In genomic region chr4:10960386-10960785, GRCh38 we compare ENCODE assay signal across 15 cellular contexts.
"Had no signal": no experiment of that assay in that cellular context is flagged by ENCODE, and none has a peak within 500 bp of the region (broad histone marks: within the 10 kb centered on the region; RNA-seq: fewer than 3 reads in every experiment).

No MANE protein-coding gene starts in this region.

- ATAC-seq: activated T-cell treated with anti-CD3 and anti-CD28 coated beads, Interleukin-2, amount 50 U/mL, for 4 hours; effector memory CD8-positive, alpha-beta T cell; natural killer cell treated with Interleukin-12 subunit alpha and Interleukin-12 subunit beta and Interleukin-15 and Interleukin-18, amount 100 ng/mL, for 72 hours; stimulated activated naive B cell treated with anti-CD40 and anti-IgM and Interleukin-4, amounts not matched to agents 10 μg/mL and 1 μg/mL and 100 μg/mL, for 72 hours had no signal

- DNase-seq: activated CD4-positive, alpha-beta T cell treated with anti-CD3 and anti-CD28 coated beads, Interleukin-2, amount 50 U/mL, for 48 hours; activated CD4-positive, CD25-positive, alpha-beta regulatory T cell treated with anti-CD3 and anti-CD28 coated beads, Interleukin-2, amount 50 U/mL, for 72 hours; activated effector memory CD4-positive, alpha-beta T cell treated with Interleukin-2 at 50 U/mL for 16 hours; activated naive CD4-positive, alpha-beta T cell treated with anti-CD3 and anti-CD28 coated beads, Interleukin-2, amount 50 U/mL, for 16 hours; activated T-cell treated with anti-CD3 and anti-CD28 coated beads, Interleukin-2, amount 50 U/mL, for 4 hours; dermis blood vessel endothelial cell; effector memory CD8-positive, alpha-beta T cell; foreskin melanocyte; immature natural killer cell; stimulated activated CD4-positive, alpha-beta T cell treated with anti-CD3 and anti-CD28 coated beads, Interleukin-15, amount 100 ng/mL, for 24 hours; stimulated activated CD4-positive, alpha-beta T cell treated with anti-CD3 and anti-CD28 coated beads, Interleukin-4, amount 100 ng/mL, for 1 hour; stimulated activated naive B cell treated with anti-CD40 and anti-IgM and Interleukin-4, amounts not matched to agents 10 μg/mL and 1 μg/mL and 100 μg/mL, for 72 hours; thyroid gland had no signal

- H3K36me3 ChIP-seq: thyroid gland had no signal

- H3K27me3 Mint-ChIP-seq: effector memory CD8-positive, alpha-beta T cell had no signal

- H3K36me3 Mint-ChIP-seq: immature natural killer cell; stimulated activated naive B cell treated with anti-CD40 and anti-IgM and Interleukin-4, amounts not matched to agents 10 μg/mL and 1 μg/mL and 100 μg/mL, for 72 hours had no signal

- H3K27ac Mint-ChIP-seq: effector memory CD8-positive, alpha-beta T cell; immature natural killer cell; natural killer cell treated with Interleukin-12 subunit alpha and Interleukin-12 subunit beta and Interleukin-15 and Interleukin-18, amount 100 ng/mL, for 72 hours; stimulated activated naive B cell treated with anti-CD40 and anti-IgM and Interleukin-4, amounts not matched to agents 10 μg/mL and 1 μg/mL and 100 μg/mL, for 72 hours had no signal

- H3K27me3 ChIP-seq: thyroid gland had no signal

- H3K4me3 Mint-ChIP-seq: activated T-cell treated with anti-CD3 and anti-CD28 coated beads, Interleukin-2, amount 50 U/mL, for 4 hours; effector memory CD8-positive, alpha-beta T cell; immature natural killer cell; natural killer cell treated with Interleukin-12 subunit alpha and Interleukin-12 subunit beta and Interleukin-15 and Interleukin-18, amount 100 ng/mL, for 72 hours; stimulated activated naive B cell treated with anti-CD40 and anti-IgM and Interleukin-4, amounts not matched to agents 10 μg/mL and 1 μg/mL and 100 μg/mL, for 72 hours had no signal

- H3K4me1 ChIP-seq: thyroid gland had no signal

- H3K27ac ChIP-seq: skin epidermis, thyroid gland had no signal

- H3K4me3 ChIP-seq: skin epidermis, thyroid gland had no signal

- H3K9me3 Mint-ChIP-seq: activated T-cell treated with anti-CD3 and anti-CD28 coated beads, Interleukin-2, amount 50 U/mL, for 4 hours; immature natural killer cell; stimulated activated naive B cell treated with anti-CD40 and anti-IgM and Interleukin-4, amounts not matched to agents 10 μg/mL and 1 μg/mL and 100 μg/mL, for 72 hours had no signal
